8 cellular contexts compared by ENCODE assay signal in the genomic region with DNA sequence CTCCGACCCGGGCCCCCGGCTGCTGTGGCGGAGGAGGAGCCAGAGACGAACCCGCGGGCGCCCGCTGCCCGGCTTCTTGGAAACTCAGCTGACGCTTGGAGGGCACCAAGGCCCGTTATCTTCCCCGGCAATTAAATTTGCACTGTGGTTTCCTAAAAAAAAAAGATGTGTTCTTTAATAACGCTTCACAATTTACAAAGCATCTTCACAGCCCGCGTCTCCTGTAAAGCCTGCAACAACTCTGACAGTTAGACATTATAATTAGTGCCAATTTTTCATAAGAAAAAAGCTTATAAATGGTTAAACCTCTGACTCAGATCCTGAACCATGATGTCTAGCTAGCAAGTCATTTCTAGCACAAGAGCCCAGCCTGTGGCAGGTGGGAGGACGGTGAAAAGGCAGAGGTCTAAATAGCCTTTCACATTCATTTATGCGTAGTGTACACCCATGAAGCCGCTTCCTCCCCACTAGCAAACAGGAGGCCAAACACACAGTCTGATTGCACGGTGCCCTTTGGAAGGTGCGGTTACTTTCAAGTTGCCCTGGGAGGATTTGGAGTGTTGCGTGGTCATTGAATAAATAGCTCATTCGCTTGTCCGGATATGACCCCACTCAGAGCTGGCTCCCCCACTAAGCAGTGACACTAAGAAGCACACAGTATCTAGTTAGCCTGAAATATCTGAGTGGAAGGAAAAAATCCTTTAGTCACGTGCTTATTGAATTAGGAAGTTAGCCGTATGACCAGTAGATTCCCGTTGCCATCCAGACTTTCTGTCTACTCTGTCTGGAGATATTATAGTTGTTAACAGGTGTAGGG. TPM values are rescaled to one million over a fixed set of nuclear protein-coding genes. Genes with fewer than 3 reads are reported as not detected.
DNase-seq lines count a peak whose midpoint lies in the region; ATAC-seq, FAIRE-seq and TF ChIP-seq lines count a peak whose summit lies in the region.

No MANE protein-coding gene starts in this region.

- H3K4me3 Mint-ChIP-seq in naive thymus-derived CD4-positive, alpha-beta T cell, result peak overlapping the region; percentile 86 to 98 (median 94)

- no peak for TF ChIP-seq EP300 in A549 (IDR thresholded peaks at IDR 0.05)
- TF ChIP-seq EP300 in esophagus muscularis mucosa (IDR thresholded peaks at IDR 0.05), result no peak

- CTCF ChIA-PET in A549 (lab: Yijun Ruan, JAX), result interaction anchor here (1.1 to 3.3 kb wide), 7 partner anchors 9 to 147 kb away, joined by 3 to 13 read pairs (median 6); no protein-coding TSS in a partner anchor
- CTCF ChIA-PET in naive thymus-derived CD4-positive, alpha-beta T cell (lab: Charles Lee), result interaction anchor here (0.6 to 1.9 kb wide), 3 partner anchors 10 to 39 kb away, joined by 3 to 6 read pairs (median 4); no protein-coding TSS in a partner anchor

- H3K9me3 ChIP-seq in A549 (no peaks in the 10 kb centered on the region), esophagus muscularis mucosa (no peaks in the 10 kb centered on the region)
- no peaks in the 10 kb centered on the region for H3K9me3 ChIP-seq in naive thymus-derived CD4-positive, alpha-beta T cell (ENCODE audit: control insufficient read depth in 2 of 3, low read length in 3 of 3)

- peaks cover 32% of the 10 kb centered on the region for H3K4me1 ChIP-seq in A549
- peaks cover 15 to 45% (median 42%) of the 10 kb centered on the region in 4 donors for H3K4me1 ChIP-seq in esophagus muscularis mucosa
- H3K4me1 ChIP-seq in naive thymus-derived CD4-positive, alpha-beta T cell (ENCODE audit: control insufficient read depth in 2 of 2, insufficient read depth in 2 of 2, low read length in 2 of 2), result peaks cover 5 to 13% of the 10 kb centered on the region in 2 donors

- no peak for TF ChIP-seq RAD21 in A549 (conservative IDR thresholded peaks at IDR 0.05 in 1 of 2, IDR thresholded peaks at IDR 0.05 in 1 of 2)

- H3K4me3 ChIP-seq in A549 (peak overlapping the region; percentile 82), esophagus muscularis mucosa (peak overlapping the region; percentile 79 to 88 (median 86))
- H3K4me3 ChIP-seq in naive thymus-derived CD4-positive, alpha-beta T cell (ENCODE audit: low read length), result peak overlapping the region; percentile 79

- peak overlapping the region; percentile 93 for H3K4me2 ChIP-seq in A549

- TF ChIP-seq POLR2A in A549 (IDR thresholded peaks at IDR 0.05; ENCODE audit: low read length), result no peak; the same call in 1 of the 2 replicates
- TF ChIP-seq POLR2A in esophagus muscularis mucosa (IDR thresholded peaks at IDR 0.05; ENCODE audit: low read depth), result no peak

- intact Hi-C loops in esophagus muscularis mucosa (cut with DNase I), result no loop called here
- intact Hi-C loops in naive thymus-derived CD4-positive, alpha-beta T cell (cut with micrococcal nuclease), result loop anchor here (1.0 to 10.0 kb wide), 13 partner anchors 8 to 1951 kb away; a partner anchor contains a TSS

- no peaks in the 10 kb centered on the region for H3K9me3 Mint-ChIP-seq in naive thymus-derived CD4-positive, alpha-beta T cell

- H3K36me3 Mint-ChIP-seq in naive thymus-derived CD4-positive, alpha-beta T cell, result peaks cover 0 to 1% (median 0%) of the 10 kb centered on the region in 5 donors

- ATAC-seq in A549 (peak; percentile 60 to 64), GM18520 (IDR thresholded peaks at IDR 0.05; ENCODE audit: unreplicated experiment) (peak; percentile 22), HG03060 (IDR thresholded peaks at IDR 0.05; ENCODE audit: low read depth, unreplicated experiment) (peak; percentile 36)
- peak; percentile 22 for ATAC-seq in naive thymus-derived CD4-positive, alpha-beta T cell

- no peaks in the 10 kb centered on the region for H3K36me3 ChIP-seq in esophagus muscularis mucosa
- H3K36me3 ChIP-seq in naive thymus-derived CD4-positive, alpha-beta T cell (ENCODE audit: control insufficient read depth in 2 of 3, insufficient read depth in 3 of 3, low read length in 3 of 3), result no peaks in the 10 kb centered on the region

- DNase-seq in A549 (ENCODE audit: low read depth in 1 of 2, low spot score in 1 of 2) (peak; percentile 30 to 68), NCI-H82 treated with DMSO at 0.1 percent for 48 hours (lab: John Stamatoyannopoulos, UW; ENCODE audit: unreplicated experiment) (peak; percentile 44), esophagus muscularis mucosa (ENCODE audit: extremely low spot score) (no peak), substantia nigra (lab: John Stamatoyannopoulos, UW) (peak in 25 of 49 donors; percentile 5 to 75 (median 31))
- DNase-seq in activated CD8-positive, alpha-beta memory T cell treated with anti-CD3 and anti-CD28 coated beads, Interleukin-2, amount 50 U/mL, for 48 hours, result peak; percentile 72
- DNase-seq in naive thymus-derived CD4-positive, alpha-beta T cell, result peak in 5 of 9 donors; percentile 9 to 59 (median 19)

- no peaks in the 10 kb centered on the region for H3K27me3 ChIP-seq in esophagus muscularis mucosa
- H3K27me3 ChIP-seq in naive thymus-derived CD4-positive, alpha-beta T cell (ENCODE audit: control insufficient read depth in 2 of 2, insufficient read depth in 2 of 2, low read length in 2 of 2), result no peaks in the 10 kb centered on the region

- no peak for FAIRE-seq in A549 (lab: Jason Lieb, UNC)

- TF ChIP-seq CTCF in A549 (IDR thresholded peaks at IDR 0.05) (no peak), esophagus muscularis mucosa (IDR thresholded peaks at IDR 0.05) (no peak)

- H3K27ac ChIP-seq in A549 (peak overlapping the region; percentile 97 to 98), esophagus muscularis mucosa (replicated peaks in 1 of 4) (peak overlapping the region; percentile 96 to 99 (median 98)), substantia nigra (ENCODE audit: low read depth, low read length, poor library complexity, severe bottlenecking) (peak overlapping the region; percentile 93)
- H3K27ac ChIP-seq in naive thymus-derived CD4-positive, alpha-beta T cell (ENCODE audit: low read depth, low read length), result peak overlapping the region; percentile 76

- peaks cover 15 to 30% (median 26%) of the 10 kb centered on the region in 7 donors for H3K4me1 Mint-ChIP-seq in naive thymus-derived CD4-positive, alpha-beta T cell

- POLR2A ChIA-PET in A549 (lab: Yijun Ruan, JAX), result interaction anchor here (0.6 to 2.0 kb wide), 10 partner anchors 10 to 691 kb away, joined by 3 to 13 read pairs (median 4); a partner anchor contains a TSS
- POLR2A ChIA-PET in naive thymus-derived CD4-positive, alpha-beta T cell (lab: Charles Lee), result interaction anchor here (0.7 to 1.1 kb wide), 5 partner anchors 8 to 625 kb away, joined by 3 to 5 read pairs (median 4); a partner anchor contains a TSS

- peak overlapping the region; percentile 94 to 98 (median 96) for H3K27ac Mint-ChIP-seq in naive thymus-derived CD4-positive, alpha-beta T cell

- under 1% methylated on average over 27 of the region's 27 CpGs for WGBS in A549 (ENCODE audit: missing lambda C conversion rate)
- WGBS in esophagus muscularis mucosa, result 1% methylated on average over 20 of the region's 27 CpGs

- H3K27me3 Mint-ChIP-seq in naive thymus-derived CD4-positive, alpha-beta T cell, result peaks cover 0 to 3% (median 0%) of the 10 kb centered on the region in 5 donors

TF ChIP-seq in A549, 52 proteins besides CTCF, POLR2A, EP300 and RAD21:
- TF ChIP-seq, protein P1, sequence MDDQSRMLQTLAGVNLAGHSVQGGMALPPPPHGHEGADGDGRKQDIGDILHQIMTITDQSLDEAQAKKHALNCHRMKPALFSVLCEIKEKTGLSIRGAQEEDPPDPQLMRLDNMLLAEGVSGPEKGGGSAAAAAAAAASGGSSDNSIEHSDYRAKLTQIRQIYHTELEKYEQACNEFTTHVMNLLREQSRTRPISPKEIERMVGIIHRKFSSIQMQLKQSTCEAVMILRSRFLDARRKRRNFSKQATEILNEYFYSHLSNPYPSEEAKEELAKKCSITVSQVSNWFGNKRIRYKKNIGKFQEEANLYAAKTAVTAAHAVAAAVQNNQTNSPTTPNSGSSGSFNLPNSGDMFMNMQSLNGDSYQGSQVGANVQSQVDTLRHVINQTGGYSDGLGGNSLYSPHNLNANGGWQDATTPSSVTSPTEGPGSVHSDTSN (IDR thresholded peaks at IDR 0.05), result 0 out of 2 replicates have a peak, but pooled peaks have one; percentile 22
- TF ChIP-seq, protein P2, sequence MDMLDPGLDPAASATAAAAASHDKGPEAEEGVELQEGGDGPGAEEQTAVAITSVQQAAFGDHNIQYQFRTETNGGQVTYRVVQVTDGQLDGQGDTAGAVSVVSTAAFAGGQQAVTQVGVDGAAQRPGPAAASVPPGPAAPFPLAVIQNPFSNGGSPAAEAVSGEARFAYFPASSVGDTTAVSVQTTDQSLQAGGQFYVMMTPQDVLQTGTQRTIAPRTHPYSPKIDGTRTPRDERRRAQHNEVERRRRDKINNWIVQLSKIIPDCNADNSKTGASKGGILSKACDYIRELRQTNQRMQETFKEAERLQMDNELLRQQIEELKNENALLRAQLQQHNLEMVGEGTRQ (IDR thresholded peaks at IDR 0.05), result peak; percentile 62
- TF ChIP-seq, protein P3, sequence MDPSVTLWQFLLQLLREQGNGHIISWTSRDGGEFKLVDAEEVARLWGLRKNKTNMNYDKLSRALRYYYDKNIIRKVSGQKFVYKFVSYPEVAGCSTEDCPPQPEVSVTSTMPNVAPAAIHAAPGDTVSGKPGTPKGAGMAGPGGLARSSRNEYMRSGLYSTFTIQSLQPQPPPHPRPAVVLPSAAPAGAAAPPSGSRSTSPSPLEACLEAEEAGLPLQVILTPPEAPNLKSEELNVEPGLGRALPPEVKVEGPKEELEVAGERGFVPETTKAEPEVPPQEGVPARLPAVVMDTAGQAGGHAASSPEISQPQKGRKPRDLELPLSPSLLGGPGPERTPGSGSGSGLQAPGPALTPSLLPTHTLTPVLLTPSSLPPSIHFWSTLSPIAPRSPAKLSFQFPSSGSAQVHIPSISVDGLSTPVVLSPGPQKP (IDR thresholded peaks at IDR 0.05; ENCODE audit: low read depth, low read length), result no peak

RNA-seq across cellular contexts. Expression of a gene that starts 0.5 kb away (rescaled TPM):
- polyA plus RNA-seq in A549 (2011; rRNA removed) (13.4 and 17.4 TPM in 2 replicates), A549 (2017; fragmentation: RNase III; extraction: RNeasy Plus Mini Kit Qiagen cat#74134 plus additional on column Dnase treatment) (7.6 to 8.6 TPM (median 8.4 TPM) in 3 replicates)
- polyA plus RNA-seq in A549 (2012; cell fraction: cytosol; rRNA removed), result 5.6 and 8.1 TPM in 2 replicates
- polyA plus RNA-seq in A549 (2012; cell fraction: nucleus; rRNA removed), result 5.0 and 5.1 TPM in 2 replicates
- polyA minus RNA-seq in A549 (2011; rRNA and poly(A)+ RNA removed), result 16.3 and 19.0 TPM in 2 replicates
- total RNA-seq in esophagus muscularis mucosa, result 100 to 1,000 TPM in 1 of 4 donors, 10 to 100 TPM in 3; 58.0 to 103 (median 67.5) TPM
- total RNA-seq in naive thymus-derived CD4-positive, alpha-beta T cell, result 10 to 100 TPM in 1 of 5 experiments, 1 to 10 TPM in 4; 4.6 to 10.8 (median 5.3) TPM
- polyA plus RNA-seq in naive thymus-derived CD4-positive, alpha-beta T cell, result 1 to 10 TPM; 3.3 to 4.5 TPM

Comparison
In these comparisons a context has a peak if more than half of its experiments do, and no peak if none do; other contexts are left out.
1. RNA of a gene that starts 0.5 kb away (total RNA-seq): 58.0 to 103 TPM in esophagus muscularis mucosa; 4.6 to 10.8 TPM in naive thymus-derived CD4-positive, alpha-beta T cell; every median in the first group is over 4 times any median in the second.
2. Peak in every context shown above with its lines, with median percentiles within 50 percentile points of each other: ATAC-seq, H3K27ac ChIP-seq and H3K4me3 ChIP-seq.